ENCODE assay signal across 17 cellular contexts in genomic region chr14:58919262-58919661, GRCh38.
DNase-seq lines count a peak whose midpoint lies in the region; ATAC-seq and TF ChIP-seq lines count a peak whose summit lies in the region.
"Had no signal": no experiment of that assay in that cellular context is flagged by ENCODE, and none has a peak within 500 bp of the region (broad histone marks: within the 10 kb centered on the region; RNA-seq: fewer than 3 reads in every experiment).

No MANE protein-coding gene starts in this region.

- peak overlapping the region; percentile 11 for H3K9ac ChIP-seq in HUES6 (ENCODE audit: low read length)

- H3K4me3 ChIP-seq in HUES6 (ENCODE audit: low read depth, low read length) (no peak overlapping the region), testis (no peak overlapping the region)
- H3K4me3 ChIP-seq: right lobe of liver had no signal

- H3K36me3 Mint-ChIP-seq in effector memory CD8-positive, alpha-beta T cell (ENCODE audit: insufficient read depth): peaks cover 3% of the 10 kb centered on the region
- H3K36me3 Mint-ChIP-seq: activated CD4-positive, alpha-beta memory T cell treated with anti-CD3 and anti-CD28 coated beads for 36 hours; immature natural killer cell had no signal

- H3K4me1 Mint-ChIP-seq in effector memory CD8-positive, alpha-beta T cell (ENCODE audit: low read depth in 2 of 2): no peaks in the 10 kb centered on the region
- H3K4me1 Mint-ChIP-seq: immature natural killer cell had no signal

- H3K27me3 Mint-ChIP-seq in effector memory CD8-positive, alpha-beta T cell: no peaks in the 10 kb centered on the region

- H3K4me1 ChIP-seq in HUES6 (ENCODE audit: control insufficient read depth, insufficient read depth, low read length) (peaks cover 6% of the 10 kb centered on the region; the same call in 1 of the 2 replicates), testis (no peaks in the 10 kb centered on the region)
- H3K4me1 ChIP-seq: Caco-2, right lobe of liver had no signal

- no peak overlapping the region for H3K27ac Mint-ChIP-seq in effector memory CD8-positive, alpha-beta T cell
- H3K27ac Mint-ChIP-seq: activated CD4-positive, alpha-beta memory T cell treated with anti-CD3 and anti-CD28 coated beads for 36 hours; activated T-helper 1 cell treated with anti-CD3 and anti-CD28 coated beads, Interleukin-12 subunit alpha, Interleukin-12 subunit beta, Interleukin-2, Interleukin-4 antibody, amounts not matched to agents 30 ng/mL and 10 ng/mL and 1 ng/mL, durations not matched to agents 14 hours and 24 hours and 36 hours; immature natural killer cell had no signal

- H3K36me3 ChIP-seq in HUES6 (ENCODE audit: control insufficient read depth, insufficient read depth, low read length): no peaks in the 10 kb centered on the region
- no peaks in the 10 kb centered on the region for H3K36me3 ChIP-seq in testis (ENCODE audit: low read depth, missing control alignments)
- H3K36me3 ChIP-seq: neutrophil, right lobe of liver had no signal

- TF ChIP-seq CTCF in testis (IDR thresholded peaks at IDR 0.05): no peak

- ATAC-seq in effector memory CD8-positive, alpha-beta T cell (replicated peaks): no peak
- ATAC-seq: right lobe of liver had no signal

- peak; percentile 33 for DNase-seq in AG20443 (ENCODE audit: low spot score)
- peak; percentile 43 for DNase-seq in NCI-H510A treated with DMSO at 0.1 percent for 48 hours (lab: John Stamatoyannopoulos, UW)
- DNase-seq in fibroblast of peridontal ligament (ENCODE audit: extremely low read depth): peak; percentile 15
- DNase-seq in activated CD8-positive, alpha-beta memory T cell treated with anti-CD3 and anti-CD28 coated beads, Interleukin-2, amount 50 U/mL, for 48 hours: no peak
- no peak for DNase-seq in effector memory CD8-positive, alpha-beta T cell
- DNase-seq in HUDEP-2 (lab: John Stamatoyannopoulos, UW; ENCODE audit: unreplicated experiment in 76 of 76): no peak
- no peak for DNase-seq in testis
- DNase-seq: activated CD4-positive, alpha-beta memory T cell treated with anti-CD3 and anti-CD28 coated beads for 36 hours; Caco-2; cerebellar nuclear complex; immature natural killer cell; mesendoderm; right lobe of liver; trophoblast cell had no signal

- TF ChIP-seq POLR2A in testis (IDR thresholded peaks at IDR 0.05): no peak

- 58 to 64% methylated on average over 5 of the region's 5 CpGs for WGBS in testis, 2 donors

- H3K9me3 ChIP-seq in HUES6 (ENCODE audit: control insufficient read depth, insufficient read depth, low read depth, low read length) (no peaks in the 10 kb centered on the region), testis (no peaks in the 10 kb centered on the region)
- H3K9me3 ChIP-seq: Caco-2, neutrophil, right lobe of liver had no signal

- intact Hi-C loops in testis (cut with DNase I; ENCODE audit: low total_unique reads): no loop called here

- no peaks in the 10 kb centered on the region for H3K9me3 Mint-ChIP-seq in effector memory CD8-positive, alpha-beta T cell
- H3K9me3 Mint-ChIP-seq: activated CD4-positive, alpha-beta memory T cell treated with anti-CD3 and anti-CD28 coated beads for 36 hours; activated T-helper 1 cell treated with anti-CD3 and anti-CD28 coated beads, Interleukin-12 subunit alpha, Interleukin-12 subunit beta, Interleukin-2, Interleukin-4 antibody, amounts not matched to agents 30 ng/mL and 10 ng/mL and 1 ng/mL, durations not matched to agents 14 hours and 24 hours and 36 hours had no signal

- H3K27ac ChIP-seq in HUES6 (ENCODE audit: low read depth, low read length): no peak overlapping the region
- no peak overlapping the region for H3K27ac ChIP-seq in testis
- H3K27ac ChIP-seq: neutrophil, right lobe of liver had no signal

- H3K27me3 ChIP-seq in HUES6 (ENCODE audit: control insufficient read depth, insufficient read depth, low read length): no peaks in the 10 kb centered on the region
- H3K27me3 ChIP-seq in testis: no peaks in the 10 kb centered on the region
- H3K27me3 ChIP-seq: right lobe of liver had no signal

- H3K4me3 Mint-ChIP-seq in effector memory CD8-positive, alpha-beta T cell: no peak overlapping the region
- H3K4me3 Mint-ChIP-seq: activated CD4-positive, alpha-beta memory T cell treated with anti-CD3 and anti-CD28 coated beads for 36 hours; activated T-helper 1 cell treated with anti-CD3 and anti-CD28 coated beads, Interleukin-12 subunit alpha, Interleukin-12 subunit beta, Interleukin-2, Interleukin-4 antibody, amounts not matched to agents 30 ng/mL and 10 ng/mL and 1 ng/mL, durations not matched to agents 14 hours and 24 hours and 36 hours; immature natural killer cell had no signal

Comparison
In these comparisons a context has a peak if more than half of its experiments do, and no peak if none do; other contexts are left out.
1. DNase-seq: peak in AG20443 (single experiment), NCI-H510A treated with DMSO at 0.1 percent for 48 hours (single experiment) and fibroblast of peridontal ligament (single experiment); none in activated CD8-positive, alpha-beta memory T cell treated with anti-CD3 and anti-CD28 coated beads, Interleukin-2, amount 50 U/mL, for 48 hours (single experiment), effector memory CD8-positive, alpha-beta T cell (0 of 3), HUDEP-2 (0 of 76) and testis (single experiment).